Comparison of ENCODE assay signal across 33 cellular contexts in the genomic region with DNA sequence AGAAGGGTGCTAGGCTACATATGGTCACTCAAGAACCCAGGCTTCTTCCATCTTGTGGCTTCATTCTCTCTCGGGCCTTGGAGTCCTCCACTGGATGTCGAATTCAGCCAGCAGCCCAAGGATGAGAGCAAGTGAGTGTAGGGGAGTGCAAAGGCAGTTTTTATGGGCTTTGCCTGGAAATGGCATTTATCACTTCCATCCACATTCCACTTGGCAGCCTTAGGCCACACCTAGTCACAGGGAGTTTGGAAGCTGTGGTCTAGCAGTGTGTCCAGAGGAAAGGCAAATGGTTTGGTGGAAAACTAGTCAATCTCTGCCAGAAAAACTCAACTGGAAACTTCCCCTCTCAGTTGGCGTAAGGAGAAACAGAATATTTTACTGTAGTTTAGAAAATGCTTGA. TPM values are rescaled to one million over a fixed set of nuclear protein-coding genes. Genes with fewer than 3 reads are reported as not detected.
"Had no signal": no experiment of that assay in that cellular context is flagged by ENCODE, and none has a peak within 500 bp of the region (broad histone marks: within the 10 kb centered on the region; RNA-seq: fewer than 3 reads in every experiment).

No MANE protein-coding gene starts in this region.

- H3K9me3 Mint-ChIP-seq: activated B cell treated with CpG ODN at 0.5 μM for 24 hours; activated CD4-positive, alpha-beta memory T cell treated with anti-CD3 and anti-CD28 coated beads for 36 hours; activated CD4-positive, alpha-beta T cell treated with anti-CD3 and anti-CD28 coated beads, Interleukin-2, amount 10 ng/mL, durations not matched to agents 24 days and 14 days; activated CD8-positive, alpha-beta T cell treated with anti-CD3 and anti-CD28 coated beads for 36 hours; activated naive CD4-positive, alpha-beta T cell treated with anti-CD3 and anti-CD28 coated beads for 36 hours; activated naive CD4-positive, alpha-beta T cell treated with anti-CD3 and anti-CD28 coated beads, Interleukin-2, amount 50 U/mL, for 72 hours; activated naive CD8-positive, alpha-beta T cell treated with anti-CD3 and anti-CD28 coated beads for 36 hours; activated T-cell treated with anti-CD3 and anti-CD28 coated beads, Interleukin-2, amount 50 U/mL, for 4 hours; activated T-helper 1 cell treated with anti-CD3 and anti-CD28 coated beads, Interleukin-12 subunit alpha, Interleukin-12 subunit beta, Interleukin-2, Interleukin-4 antibody, amounts not matched to agents 30 ng/mL and 10 ng/mL and 1 ng/mL, durations not matched to agents 14 hours and 24 hours and 36 hours; activated T-helper 17 cell treated with anti-CD3 and anti-CD28 coated beads, Interleukin-2, amount 50 U/mL, for 72 hours; T-helper 1 cell treated with Interleukin-12 subunit alpha and Interleukin-12 subunit beta and Interleukin-4 antibody, amounts not matched to agents 30 μg/mL and 1 μg/mL, for 36 hours; T-helper 2 cell treated with Interferon-gamma antibody and Interleukin-4, amounts not matched to agents 5 μg/mL and 100 μg/mL, for 36 hours had no signal

- H3K4me3 Mint-ChIP-seq: activated B cell treated with CpG ODN at 0.5 μM for 24 hours; activated CD4-positive, alpha-beta memory T cell treated with anti-CD3 and anti-CD28 coated beads for 36 hours; activated CD4-positive, alpha-beta T cell treated with anti-CD3 and anti-CD28 coated beads, Interleukin-2, amount 10 ng/mL, durations not matched to agents 24 days and 14 days; activated CD8-positive, alpha-beta T cell treated with anti-CD3 and anti-CD28 coated beads for 36 hours; activated naive CD4-positive, alpha-beta T cell treated with anti-CD3 and anti-CD28 coated beads for 36 hours; activated naive CD8-positive, alpha-beta T cell treated with anti-CD3 and anti-CD28 coated beads for 36 hours; activated T-cell treated with anti-CD3 and anti-CD28 coated beads, Interleukin-2, amount 50 U/mL, for 4 hours; activated T-cell treated with anti-CD3 and anti-CD28 coated beads, Interleukin-2, amount 50 U/mL, for 72 hours; activated T-helper 1 cell treated with anti-CD3 and anti-CD28 coated beads, Interleukin-12 subunit alpha, Interleukin-12 subunit beta, Interleukin-2, Interleukin-4 antibody, amounts not matched to agents 30 ng/mL and 10 ng/mL and 1 ng/mL, durations not matched to agents 14 hours and 24 hours and 36 hours; activated T-helper 17 cell treated with anti-CD3 and anti-CD28 coated beads, Interleukin-2, amount 50 U/mL, for 72 hours; T-helper 1 cell treated with Interleukin-12 subunit alpha and Interleukin-12 subunit beta and Interleukin-4 antibody, amounts not matched to agents 30 μg/mL and 1 μg/mL, for 36 hours; T-helper 2 cell treated with Interferon-gamma antibody and Interleukin-4, amounts not matched to agents 5 μg/mL and 100 μg/mL, for 36 hours had no signal

- H3K27me3 Mint-ChIP-seq: activated B cell treated with CpG ODN at 0.5 μM for 24 hours; activated CD4-positive, alpha-beta memory T cell treated with anti-CD3 and anti-CD28 coated beads for 36 hours; activated T-helper 17 cell treated with anti-CD3 and anti-CD28 coated beads, Interleukin-2, amount 50 U/mL, for 72 hours had no signal

- H3K4me1 Mint-ChIP-seq: activated B cell treated with CpG ODN at 0.5 μM for 24 hours; activated CD4-positive, alpha-beta T cell treated with anti-CD3 and anti-CD28 coated beads, Interleukin-2, amount 10 ng/mL, durations not matched to agents 24 days and 14 days; activated naive CD8-positive, alpha-beta T cell treated with anti-CD3 and anti-CD28 coated beads for 36 hours; activated T-helper 17 cell treated with anti-CD3 and anti-CD28 coated beads, Interleukin-2, amount 50 U/mL, for 72 hours had no signal

- DNase-seq: activated B cell treated with CpG ODN at 0.5 μM for 24 hours; activated CD4-positive, alpha-beta memory T cell treated with anti-CD3 and anti-CD28 coated beads for 36 hours; activated CD4-positive, alpha-beta T cell treated with anti-CD3 and anti-CD28 coated beads for 4 hours; activated CD4-positive, alpha-beta T cell treated with anti-CD3 and anti-CD28 coated beads, Interleukin-2, amount 10 ng/mL, durations not matched to agents 24 days and 14 days; activated CD4-positive, alpha-beta T cell treated with anti-CD3 and anti-CD28 coated beads, Interleukin-2, amount 50 U/mL, for 1 hour; activated CD4-positive, alpha-beta T cell treated with anti-CD3 and anti-CD28 coated beads, Interleukin-2, amount 50 U/mL, for 4 hours; activated CD4-positive, CD25-positive, alpha-beta regulatory T cell treated with anti-CD3 and anti-CD28 coated beads, Interleukin-2, amount 50 U/mL, for 72 hours; activated CD8-positive, alpha-beta memory T cell treated with anti-CD3 and anti-CD28 coated beads, Interleukin-2, amount 50 U/mL, for 4 hours; activated CD8-positive, alpha-beta T cell treated with anti-CD3 and anti-CD28 coated beads for 36 hours; activated effector memory CD4-positive, alpha-beta T cell treated with anti-CD3 and anti-CD28 coated beads, Interleukin-2, amount 50 U/mL, for 16 hours; activated gamma-delta T cell treated with Interleukin-2 at 50 U/mL for 16 hours; activated naive CD4-positive, alpha-beta T cell; activated naive CD4-positive, alpha-beta T cell treated with anti-CD3 and anti-CD28 coated beads for 36 hours; activated naive CD4-positive, alpha-beta T cell treated with anti-CD3 and anti-CD28 coated beads, Interleukin-2, amount 50 U/mL, for 16 hours; activated naive CD8-positive, alpha-beta T cell treated with anti-CD3 and anti-CD28 coated beads for 36 hours; activated T-cell treated with anti-CD3 and anti-CD28 coated beads for 4 hours; activated T-cell treated with anti-CD3 and anti-CD28 coated beads, Interleukin-2, amount 50 U/mL, for 1 hour; activated T-cell treated with anti-CD3 and anti-CD28 coated beads, Interleukin-2, amount 50 U/mL, for 4 hours; activated T-cell treated with anti-CD3 and anti-CD28 coated beads, Interleukin-2, amount 50 U/mL, for 72 hours; adrenal gland; amniotic stem cell; aorta; body of pancreas; brain microvascular endothelial cell; central memory CD4-positive, alpha-beta T cell; T-helper 1 cell; T-helper 2 cell; T-helper 9 cell had no signal

- H3K27ac Mint-ChIP-seq: activated B cell treated with CpG ODN at 0.5 μM for 24 hours; activated CD4-positive, alpha-beta memory T cell treated with anti-CD3 and anti-CD28 coated beads for 36 hours; activated CD4-positive, alpha-beta T cell treated with anti-CD3 and anti-CD28 coated beads, Interleukin-2, amount 10 ng/mL, durations not matched to agents 24 days and 14 days; activated CD8-positive, alpha-beta T cell treated with anti-CD3 and anti-CD28 coated beads for 36 hours; activated naive CD4-positive, alpha-beta T cell treated with anti-CD3 and anti-CD28 coated beads for 36 hours; activated naive CD4-positive, alpha-beta T cell treated with anti-CD3 and anti-CD28 coated beads, Interleukin-2, amount 50 U/mL, for 72 hours; activated naive CD8-positive, alpha-beta T cell treated with anti-CD3 and anti-CD28 coated beads for 36 hours; activated T-cell treated with anti-CD3 and anti-CD28 coated beads, Interleukin-2, amount 50 U/mL, for 72 hours; activated T-helper 1 cell treated with anti-CD3 and anti-CD28 coated beads, Interleukin-12 subunit alpha, Interleukin-12 subunit beta, Interleukin-2, Interleukin-4 antibody, amounts not matched to agents 30 ng/mL and 10 ng/mL and 1 ng/mL, durations not matched to agents 14 hours and 24 hours and 36 hours; activated T-helper 17 cell treated with anti-CD3 and anti-CD28 coated beads, Interleukin-2, amount 50 U/mL, for 72 hours; T-helper 1 cell treated with Interleukin-12 subunit alpha and Interleukin-12 subunit beta and Interleukin-4 antibody, amounts not matched to agents 30 μg/mL and 1 μg/mL, for 36 hours; T-helper 2 cell treated with Interferon-gamma antibody and Interleukin-4, amounts not matched to agents 5 μg/mL and 100 μg/mL, for 36 hours had no signal

- H3K36me3 Mint-ChIP-seq: activated CD4-positive, alpha-beta memory T cell treated with anti-CD3 and anti-CD28 coated beads for 36 hours; activated naive CD4-positive, alpha-beta T cell treated with anti-CD3 and anti-CD28 coated beads, Interleukin-2, amount 50 U/mL, for 72 hours; activated naive CD8-positive, alpha-beta T cell treated with anti-CD3 and anti-CD28 coated beads for 36 hours had no signal

- ATAC-seq: activated CD8-positive, alpha-beta T cell treated with anti-CD3 and anti-CD28 coated beads for 36 hours; activated naive CD4-positive, alpha-beta T cell treated with anti-CD3 and anti-CD28 coated beads, Interleukin-2, amount 50 U/mL, for 72 hours; activated T-cell treated with anti-CD3 and anti-CD28 coated beads, Interleukin-2, amount 50 U/mL, for 4 hours; activated T-cell treated with anti-CD3 and anti-CD28 coated beads, Interleukin-2, amount 50 U/mL, for 72 hours; activated T-helper 17 cell treated with anti-CD3 and anti-CD28 coated beads, Interleukin-2, amount 50 U/mL, for 72 hours; body of pancreas had no signal

RNA-seq across cellular contexts. Expression of a gene that starts 59.0 kb away (rescaled TPM):
- total RNA-seq: activated B cell treated with CpG ODN at 0.5 μM for 24 hours had no signal
